9 cellular contexts compared by ENCODE assay signal in genomic region chr3:101725192-101725889, GRCh38. TPM values are rescaled to one million over a fixed set of nuclear protein-coding genes. Genes with fewer than 3 reads are reported as not detected.
DNase-seq lines count a peak whose midpoint lies in the region; ATAC-seq, FAIRE-seq and TF ChIP-seq lines count a peak whose summit lies in the region.
"Had no signal": no experiment of that assay in that cellular context is flagged by ENCODE, and none has a peak within 500 bp of the region (broad histone marks: within the 10 kb centered on the region; RNA-seq: fewer than 3 reads in every experiment).

No MANE protein-coding gene starts in this region.

- H3K27ac ChIP-seq in HUES6 (ENCODE audit: low read depth, low read length): no peak overlapping the region
- H3K27ac ChIP-seq in small intestine (ENCODE audit: low read depth in 1 of 2, low read length in 1 of 2): peak overlapping the region in 1 of 2 donors; percentile 87

- H3K4me1 Mint-ChIP-seq in T-helper 1 cell treated with Interleukin-12 subunit alpha and Interleukin-12 subunit beta and Interleukin-4 antibody, amounts not matched to agents 30 μg/mL and 1 μg/mL, for 36 hours (ENCODE audit: low read depth): peaks cover 39% of the 10 kb centered on the region
- peaks cover 46% of the 10 kb centered on the region for H3K4me1 Mint-ChIP-seq in brain

- H3K27ac Mint-ChIP-seq in T-helper 1 cell treated with Interleukin-12 subunit alpha and Interleukin-12 subunit beta and Interleukin-4 antibody, amounts not matched to agents 30 μg/mL and 1 μg/mL, for 36 hours: peak overlapping the region; percentile 93
- H3K27ac Mint-ChIP-seq in brain: peak overlapping the region; percentile 97 to 100 (median 99)

- peak overlapping the region; percentile 60 for H3K9ac ChIP-seq in HUES6 (ENCODE audit: low read length)
- peak overlapping the region; percentile 2 for H3K9ac ChIP-seq in iPS-15b (ENCODE audit: low read depth, low read length)

- 0 to 1% (median 1%) methylated on average over 21 of the region's 21 CpGs for WGBS in small intestine, 3 donors

- H3K9me3 Mint-ChIP-seq in T-helper 1 cell treated with Interleukin-12 subunit alpha and Interleukin-12 subunit beta and Interleukin-4 antibody, amounts not matched to agents 30 μg/mL and 1 μg/mL, for 36 hours: no peaks in the 10 kb centered on the region
- no peaks in the 10 kb centered on the region for H3K9me3 Mint-ChIP-seq in brain

- H3K27me3 ChIP-seq in HUES6 (ENCODE audit: control insufficient read depth, insufficient read depth, low read length) (no peaks in the 10 kb centered on the region), iPS-15b (ENCODE audit: control insufficient read depth, insufficient read depth, low read length) (no peaks in the 10 kb centered on the region), small intestine (ENCODE audit: control insufficient read depth in 2 of 2, insufficient read depth in 2 of 2, low read length in 2 of 2) (no peaks in the 10 kb centered on the region)

- no peaks in the 10 kb centered on the region for H3K9me3 ChIP-seq in HUES6 (ENCODE audit: control insufficient read depth, insufficient read depth, low read depth, low read length)
- no peaks in the 10 kb centered on the region for H3K9me3 ChIP-seq in iPS-15b (ENCODE audit: control insufficient read depth, insufficient read depth, low read length)
- no peaks in the 10 kb centered on the region for H3K9me3 ChIP-seq in small intestine (ENCODE audit: control insufficient read depth, low read depth)

- H3K4me3 ChIP-seq in HUES6 (ENCODE audit: low read depth, low read length) (peak overlapping the region; percentile 88), iPS-15b (ENCODE audit: low read depth, low read length) (peak overlapping the region; percentile 72), small intestine (ENCODE audit: low read depth in 1 of 2, low read length in 2 of 2) (peak overlapping the region; percentile 64 to 67)

- H3K4me1 ChIP-seq in HUES6 (ENCODE audit: control insufficient read depth, insufficient read depth, low read length) (peaks cover 13% of the 10 kb centered on the region; the same call in 1 of the 2 replicates), iPS-15b (ENCODE audit: control insufficient read depth, insufficient read depth, low read length) (no peaks in the 10 kb centered on the region), small intestine (ENCODE audit: control insufficient read depth in 2 of 2, insufficient read depth in 1 of 2, low read depth in 1 of 2, low read length in 1 of 2) (no peaks in the 10 kb centered on the region)

- H3K36me3 ChIP-seq in HUES6 (ENCODE audit: control insufficient read depth, insufficient read depth, low read length) (peaks cover 31% of the 10 kb centered on the region), iPS-15b (ENCODE audit: control insufficient read depth, insufficient read depth, low read length) (no peaks in the 10 kb centered on the region), small intestine (ENCODE audit: control insufficient read depth in 2 of 2, insufficient read depth in 2 of 2, low read length in 2 of 2) (peaks cover 0 to 5% of the 10 kb centered on the region in 2 donors)

- DNase-seq in COLO668 (lab: John Stamatoyannopoulos, UW; ENCODE audit: unreplicated experiment) (peak; percentile 18), small intestine (peak; percentile 31), cerebellar nuclear complex (lab: John Stamatoyannopoulos, UW) (no peak)

- peaks cover 15% of the 10 kb centered on the region for H3K36me3 Mint-ChIP-seq in T-helper 1 cell treated with Interleukin-12 subunit alpha and Interleukin-12 subunit beta and Interleukin-4 antibody, amounts not matched to agents 30 μg/mL and 1 μg/mL, for 36 hours (ENCODE audit: low read depth)
- peaks cover 34% of the 10 kb centered on the region for H3K36me3 Mint-ChIP-seq in brain

- TF ChIP-seq CTCF in brain (conservative IDR thresholded peaks at IDR 0.05): no peak

- ATAC-seq in GM21390 (IDR thresholded peaks at IDR 0.05; ENCODE audit: unreplicated experiment): peak; percentile 20

- FAIRE-seq in small intestine (lab: Jason Lieb, UNC): no peak
- FAIRE-seq: TTC549 had no signal

- H3K4me3 Mint-ChIP-seq in T-helper 1 cell treated with Interleukin-12 subunit alpha and Interleukin-12 subunit beta and Interleukin-4 antibody, amounts not matched to agents 30 μg/mL and 1 μg/mL, for 36 hours: peak overlapping the region; percentile 94
- peak overlapping the region; percentile 98 to 99 (median 99) for H3K4me3 Mint-ChIP-seq in brain

- no peaks in the 10 kb centered on the region for H3K27me3 Mint-ChIP-seq in T-helper 1 cell treated with Interleukin-12 subunit alpha and Interleukin-12 subunit beta and Interleukin-4 antibody, amounts not matched to agents 30 μg/mL and 1 μg/mL, for 36 hours (ENCODE audit: low read depth)
- H3K27me3 Mint-ChIP-seq in brain: peaks cover 7% of the 10 kb centered on the region

RNA-seq across cellular contexts. Expression of gene CEP97, which starts 0.9 kb away (rescaled TPM):
- polyA plus RNA-seq in brain (ENCODE audit: insufficient read depth, low read depth, low replicate concordance) (5.7 TPM), small intestine (1 to 10 TPM in 1 of 3 donors, under 1 TPM in 2; 0.27 to 2.2 (median 0.89) TPM)

RNA-seq across cellular contexts. Expression of gene RPL24, which starts 38.8 kb away (rescaled TPM):
- polyA plus RNA-seq in brain (ENCODE audit: insufficient read depth, low read depth, low replicate concordance): 1,699 TPM
- 1,000 to 10,000 TPM; 1,703 to 2,570 (median 2,486) TPM for polyA plus RNA-seq in small intestine

RNA-seq across cellular contexts. Expression of gene ZBTB11, which starts 48.4 kb away (rescaled TPM):
- polyA plus RNA-seq in brain (ENCODE audit: insufficient read depth, low read depth, low replicate concordance) (5.8 TPM), small intestine (1 to 10 TPM; 5.4 to 6.7 (median 5.8) TPM)

RNA-seq across cellular contexts. Expression of gene NXPE3, which starts 53.7 kb away (rescaled TPM):
- 9.1 TPM for polyA plus RNA-seq in brain (ENCODE audit: insufficient read depth, low read depth, low replicate concordance)
- 1 to 10 TPM in 1 of 3 donors, under 1 TPM in 2; 0.45 to 5.4 (median 0.81) TPM for polyA plus RNA-seq in small intestine

Comparison
In these comparisons a context has a peak if more than half of its experiments do, and no peak if none do; other contexts are left out.
1. DNase-seq: peak in COLO668 (single experiment) and small intestine (single experiment); none in cerebellar nuclear complex (0 of 2).
2. Peak in every context shown above with its lines, with median percentiles within 50 percentile points of each other: H3K4me3 ChIP-seq.